In the genomic region with DNA sequence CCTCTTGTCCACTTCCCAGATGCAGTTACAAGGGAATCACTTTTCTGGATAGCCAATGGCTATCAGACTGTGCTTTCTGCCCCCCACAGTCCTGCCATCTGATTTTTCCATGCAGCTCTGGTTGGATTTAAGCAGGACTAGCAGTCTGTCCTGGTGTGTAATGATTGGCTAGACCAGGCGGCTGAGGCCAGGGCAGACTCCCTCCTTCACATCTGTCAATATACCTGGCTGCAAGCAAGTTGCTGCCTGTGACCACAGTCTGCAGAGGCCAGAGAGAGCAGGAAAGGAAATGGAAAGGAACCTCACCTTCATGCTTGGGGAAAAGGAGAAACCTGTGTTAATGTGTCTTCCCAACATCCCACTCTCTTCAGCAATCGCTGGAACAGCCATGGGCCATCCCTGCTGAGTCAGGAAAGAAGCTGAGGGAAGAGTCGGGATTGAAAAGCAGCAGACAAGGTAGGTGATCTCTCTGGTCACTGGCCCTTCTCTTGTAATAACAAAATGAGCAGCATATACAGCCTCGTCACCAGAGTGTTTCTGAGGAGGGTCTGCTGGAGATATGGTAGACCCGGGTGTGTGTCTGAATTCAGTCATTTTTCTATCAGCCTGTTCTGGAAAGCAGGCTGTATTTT, we compare ENCODE assay signal across 1 cellular context.
TF ChIP-seq lines count a peak whose summit lies in the region.

No MANE protein-coding gene starts in this region.

TF ChIP-seq in IMR-90, 13 proteins besides CTCF, POLR2A, EP300 and RAD21:
- no peak for TF ChIP-seq BHLHE40 (IDR thresholded peaks at IDR 0.05; ENCODE audit: low read depth, low read length)
- TF ChIP-seq, protein P1, sequence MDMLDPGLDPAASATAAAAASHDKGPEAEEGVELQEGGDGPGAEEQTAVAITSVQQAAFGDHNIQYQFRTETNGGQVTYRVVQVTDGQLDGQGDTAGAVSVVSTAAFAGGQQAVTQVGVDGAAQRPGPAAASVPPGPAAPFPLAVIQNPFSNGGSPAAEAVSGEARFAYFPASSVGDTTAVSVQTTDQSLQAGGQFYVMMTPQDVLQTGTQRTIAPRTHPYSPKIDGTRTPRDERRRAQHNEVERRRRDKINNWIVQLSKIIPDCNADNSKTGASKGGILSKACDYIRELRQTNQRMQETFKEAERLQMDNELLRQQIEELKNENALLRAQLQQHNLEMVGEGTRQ (IDR thresholded peaks at IDR 0.05; ENCODE audit: low read depth, low read length) = no peak
- TF ChIP-seq, protein P2, sequence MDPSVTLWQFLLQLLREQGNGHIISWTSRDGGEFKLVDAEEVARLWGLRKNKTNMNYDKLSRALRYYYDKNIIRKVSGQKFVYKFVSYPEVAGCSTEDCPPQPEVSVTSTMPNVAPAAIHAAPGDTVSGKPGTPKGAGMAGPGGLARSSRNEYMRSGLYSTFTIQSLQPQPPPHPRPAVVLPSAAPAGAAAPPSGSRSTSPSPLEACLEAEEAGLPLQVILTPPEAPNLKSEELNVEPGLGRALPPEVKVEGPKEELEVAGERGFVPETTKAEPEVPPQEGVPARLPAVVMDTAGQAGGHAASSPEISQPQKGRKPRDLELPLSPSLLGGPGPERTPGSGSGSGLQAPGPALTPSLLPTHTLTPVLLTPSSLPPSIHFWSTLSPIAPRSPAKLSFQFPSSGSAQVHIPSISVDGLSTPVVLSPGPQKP (IDR thresholded peaks at IDR 0.05; ENCODE audit: borderline replicate concordance, low read depth, low read length) = no peak
- no peak for TF ChIP-seq MAFK (IDR thresholded peaks at IDR 0.05; ENCODE audit: low read depth, low read length)
- no peak for TF ChIP-seq MAZ (IDR thresholded peaks at IDR 0.05; ENCODE audit: borderline replicate concordance, low read depth, low read length)
- TF ChIP-seq FOS (IDR thresholded peaks at IDR 0.05; ENCODE audit: low read depth, low read length) = no peak
- no peak for TF ChIP-seq SMC3 (IDR thresholded peaks at IDR 0.05; ENCODE audit: low read depth, low read length)
- TF ChIP-seq CEBPB (IDR thresholded peaks at IDR 0.05; ENCODE audit: low read depth, low read length) = no peak
- no peak for TF ChIP-seq RCOR1 (IDR thresholded peaks at IDR 0.05; ENCODE audit: insufficient replicate concordance, low read length)
- TF ChIP-seq NFE2L2 (IDR thresholded peaks at IDR 0.05; ENCODE audit: low read depth, low read length) = no peak
- no peak for TF ChIP-seq CHD1 (IDR thresholded peaks at IDR 0.05; ENCODE audit: low read depth, low read length)
- no peak for TF ChIP-seq MXI1 (IDR thresholded peaks at IDR 0.05; ENCODE audit: borderline replicate concordance, low read depth, low read length)
- TF ChIP-seq RFX5 (IDR thresholded peaks at IDR 0.05; ENCODE audit: low read depth, low read length) = no peak
TF ChIP-seq in IMR-90: peak in this region for 0.
